ENCODE assay signal across 24 cellular contexts in the genomic region with DNA sequence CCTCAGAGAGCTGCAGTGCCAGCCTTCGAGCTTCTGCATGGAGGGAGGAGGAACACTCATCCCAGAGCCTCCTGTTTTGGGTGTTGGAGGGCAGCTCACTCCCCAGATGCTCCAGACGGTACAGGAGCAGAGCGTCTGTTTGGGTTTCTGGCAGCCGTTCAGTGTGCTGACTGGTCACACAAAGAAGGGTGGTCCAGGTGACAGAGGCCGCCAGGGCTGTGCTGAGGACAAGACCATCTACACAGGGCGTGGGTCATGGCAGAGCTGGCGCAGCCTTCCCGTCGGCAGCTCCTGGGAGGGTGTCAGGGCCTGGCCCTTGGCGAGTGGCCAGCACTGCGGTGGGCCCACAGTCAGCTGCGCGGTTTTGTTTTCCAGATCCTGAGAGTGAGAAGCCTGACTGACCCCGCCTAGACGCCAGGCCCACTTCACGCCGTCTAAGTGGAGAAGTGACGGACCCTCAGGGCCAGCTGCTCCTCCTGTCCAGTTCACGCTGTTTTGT.
DNase-seq lines count a peak whose midpoint lies in the region; TF ChIP-seq lines count a peak whose summit lies in the region.
"Had no signal": no experiment of that assay in that cellular context is flagged by ENCODE, and none has a peak within 500 bp of the region (broad histone marks: within the 10 kb centered on the region; RNA-seq: fewer than 3 reads in every experiment).

No MANE protein-coding gene starts in this region.

- DNase-seq in activated CD8-positive, alpha-beta memory T cell treated with anti-CD3 and anti-CD28 coated beads for 24 hours, result peak; percentile 33
- no peak for DNase-seq in activated CD8-positive, alpha-beta memory T cell treated with anti-CD3 and anti-CD28 coated beads, Interleukin-2, amount 50 U/mL, for 48 hours
- DNase-seq in NCI-H1092 (lab: John Stamatoyannopoulos, UW), result peak; percentile 71
- DNase-seq in SHP77 treated with DMSO at 0.1 percent for 48 hours (lab: John Stamatoyannopoulos, UW), result peak; percentile 5
- no peak for DNase-seq in progenitor cell of endocrine pancreas (ENCODE audit: low spot score, unreplicated experiment)
- no peak for DNase-seq in medulla oblongata (ENCODE audit: extremely low spot score)
- no peak for DNase-seq in NCI-H2107 (lab: John Stamatoyannopoulos, UW)
- no peak for DNase-seq in SW 1271 (lab: John Stamatoyannopoulos, UW)
- DNase-seq: activated B cell treated with CpG ODN at 0.5 μM for 24 hours; activated CD4-positive, alpha-beta T cell treated with anti-CD3 and anti-CD28 coated beads, Interleukin-2, amount 50 U/mL, for 4 hours; activated T-cell treated with anti-CD3 and anti-CD28 coated beads for 4 hours; Calu3; colonic mucosa; glutamatergic neuron; HCEC 1CT; MG63; NCI-H187 treated with DMSO at 0.1 percent for 48 hours; NCI-H446 treated with DMSO at 0.1 percent for 48 hours; Peyer's patch; stimulated activated CD8-positive, alpha-beta memory T cell treated with anti-CD3 and anti-CD28 coated beads, Interleukin-4, amount 100 ng/mL, for 48 hours; T1000; trophoblast cell had no signal

- no peak for TF ChIP-seq CTCF in progenitor cell of endocrine pancreas (IDR thresholded peaks at IDR 0.05; ENCODE audit: unreplicated experiment)

- H3K4me1 Mint-ChIP-seq in progenitor cell of endocrine pancreas (ENCODE audit: low read depth), result peaks cover 10% of the 10 kb centered on the region
- H3K4me1 Mint-ChIP-seq: activated B cell treated with CpG ODN at 0.5 μM for 24 hours, mesothelial cell of epicardium had no signal

- H3K27ac Mint-ChIP-seq in progenitor cell of endocrine pancreas, result peak overlapping the region; percentile 33
- H3K27ac Mint-ChIP-seq: activated B cell treated with CpG ODN at 0.5 μM for 24 hours; mesothelial cell of epicardium; natural killer cell treated with Interleukin-12 subunit alpha and Interleukin-12 subunit beta and Interleukin-15 and Interleukin-18, amount 100 ng/mL, for 72 hours had no signal

- peaks cover 11% of the 10 kb centered on the region for H3K36me3 Mint-ChIP-seq in progenitor cell of endocrine pancreas (ENCODE audit: insufficient read depth)
- H3K36me3 Mint-ChIP-seq: mesothelial cell of epicardium; natural killer cell treated with Interleukin-12 subunit alpha and Interleukin-12 subunit beta and Interleukin-15 and Interleukin-18, amount 100 ng/mL, for 72 hours had no signal

- H3K27me3 Mint-ChIP-seq in progenitor cell of endocrine pancreas, result no peaks in the 10 kb centered on the region

- no peak overlapping the region for H3K4me3 Mint-ChIP-seq in progenitor cell of endocrine pancreas (ENCODE audit: low read depth)
- H3K4me3 Mint-ChIP-seq: activated B cell treated with CpG ODN at 0.5 μM for 24 hours; mesothelial cell of epicardium; natural killer cell treated with Interleukin-12 subunit alpha and Interleukin-12 subunit beta and Interleukin-15 and Interleukin-18, amount 100 ng/mL, for 72 hours had no signal

- no peaks in the 10 kb centered on the region for H3K9me3 Mint-ChIP-seq in progenitor cell of endocrine pancreas (ENCODE audit: low read depth)
- H3K9me3 Mint-ChIP-seq: activated B cell treated with CpG ODN at 0.5 μM for 24 hours; mesothelial cell of epicardium; natural killer cell treated with Interleukin-12 subunit alpha and Interleukin-12 subunit beta and Interleukin-15 and Interleukin-18, amount 100 ng/mL, for 72 hours had no signal

Comparison
In these comparisons a context has a peak if more than half of its experiments do, and no peak if none do; other contexts are left out.
1. DNase-seq: peak in activated CD8-positive, alpha-beta memory T cell treated with anti-CD3 and anti-CD28 coated beads for 24 hours (single experiment), NCI-H1092 (single experiment) and SHP77 treated with DMSO at 0.1 percent for 48 hours (single experiment); none in activated CD8-positive, alpha-beta memory T cell treated with anti-CD3 and anti-CD28 coated beads, Interleukin-2, amount 50 U/mL, for 48 hours (single experiment), progenitor cell of endocrine pancreas (single experiment), medulla oblongata (single experiment), NCI-H2107 (single experiment) and SW 1271 (0 of 2).